ENCODE assay signal across 28 cellular contexts in the genomic region with DNA sequence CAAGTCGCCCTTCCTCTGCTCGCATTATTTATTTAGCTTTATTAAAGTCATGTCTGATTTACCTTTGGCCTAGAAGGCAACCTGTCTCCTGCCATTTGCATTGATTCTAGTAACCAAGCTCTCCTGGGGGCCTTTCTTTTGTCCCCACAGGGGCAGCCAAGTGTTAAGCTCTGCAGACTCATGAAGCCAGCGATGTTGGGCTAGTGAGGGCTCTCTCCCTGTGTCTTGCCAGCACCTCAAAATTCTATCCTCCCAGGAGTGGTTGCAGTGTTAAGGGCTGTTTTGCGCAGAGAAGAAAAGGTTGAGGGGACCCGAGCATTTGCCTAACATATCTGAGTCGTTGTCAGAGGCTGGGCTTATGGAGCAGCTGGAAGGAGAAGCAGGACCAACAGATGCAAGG.
"Had no signal": no experiment of that assay in that cellular context is flagged by ENCODE, and none has a peak within 500 bp of the region (broad histone marks: within the 10 kb centered on the region; RNA-seq: fewer than 3 reads in every experiment).

No MANE protein-coding gene starts in this region.

- H3K4me3 Mint-ChIP-seq: stimulated activated memory B cell treated with anti-CD40 and anti-IgM and Interleukin-4, amounts not matched to agents 10 μg/mL and 1 μg/mL and 100 μg/mL, for 72 hours; stimulated activated naive B cell treated with anti-CD40 and anti-IgM and Interleukin-4, amounts not matched to agents 10 μg/mL and 1 μg/mL and 100 μg/mL, for 72 hours; stimulated activated naive CD8-positive, alpha-beta T cell treated with anti-CD3 and anti-CD28 coated beads, Interleukin-15, amount 100 ng/mL, for 72 hours; stimulated activated naive CD8-positive, alpha-beta T cell treated with anti-CD3 and anti-CD28 coated beads, Interleukin-15, Interleukin-2, amounts not matched to agents 100 ng/mL and 50 ng/mL, for 24 hours; type B pancreatic cell had no signal

- H3K4me1 Mint-ChIP-seq: stimulated activated naive B cell treated with anti-CD40 and anti-IgM and Interleukin-4, amounts not matched to agents 10 μg/mL and 1 μg/mL and 100 μg/mL, for 72 hours had no signal

- DNase-seq: stimulated activated CD4-positive, alpha-beta T cell treated with anti-CD3 and anti-CD28 coated beads, Interleukin-2, amount 100 ng/mL, for 48 hours; stimulated activated CD4-positive, alpha-beta T cell treated with anti-CD3 and anti-CD28 coated beads, Interleukin-4, amount 100 ng/mL, for 1 hour; stimulated activated CD4-positive, alpha-beta T cell treated with anti-CD3 and anti-CD28 coated beads, Interleukin-4, amount 100 ng/mL, for 24 hours; stimulated activated CD4-positive, alpha-beta T cell treated with anti-CD3 and anti-CD28 coated beads, Interleukin-4, amount 100 ng/mL, for 4 hours; stimulated activated CD8-positive, alpha-beta memory T cell treated with anti-CD3 and anti-CD28 coated beads, Interleukin-4, amount 100 ng/mL, for 48 hours; stimulated activated naive B cell treated with anti-CD40 and anti-IgM and Interleukin-4, amounts not matched to agents 10 μg/mL and 1 μg/mL and 100 μg/mL, for 72 hours; stimulated activated naive CD4-positive, alpha-beta T cell; stimulated activated naive CD4-positive, alpha-beta T cell treated with Interleukin-2 at 50 U/mL for 16 hours; stimulated activated naive CD8-positive, alpha-beta T cell treated with anti-CD3 and anti-CD28 coated beads, Interleukin-15, amount 100 ng/mL, for 72 hours; stimulated activated naive CD8-positive, alpha-beta T cell treated with anti-CD3 and anti-CD28 coated beads, Interleukin-15, Interleukin-2, amounts not matched to agents 100 U/mL and 50 U/mL, for 24 hours; stomach; substantia nigra; testis; thyroid gland; tibial artery; transverse colon; trophoblast cell; upper lobe of left lung; upper lobe of right lung; uterus had no signal

- H3K36me3 ChIP-seq: stomach, suprapubic skin, thoracic aorta, thyroid gland, tibial artery, tibial nerve, transverse colon, upper lobe of left lung, upper lobe of right lung, uterus, vagina had no signal

- H3K27me3 ChIP-seq: testis, upper lobe of left lung, upper lobe of right lung, uterus, vagina had no signal

- ATAC-seq: stimulated activated memory B cell treated with anti-CD40 and anti-IgM and Interleukin-4, amounts not matched to agents 10 μg/mL and 1 μg/mL and 100 μg/mL, for 72 hours; stimulated activated naive B cell treated with anti-CD40 and anti-IgM and Interleukin-4, amounts not matched to agents 10 μg/mL and 1 μg/mL and 100 μg/mL, for 72 hours; stimulated activated naive CD8-positive, alpha-beta T cell treated with anti-CD3 and anti-CD28 coated beads, Interleukin-15, amount 100 ng/mL, for 72 hours; stimulated activated naive CD8-positive, alpha-beta T cell treated with anti-CD3 and anti-CD28 coated beads, Interleukin-15, Interleukin-2, amounts not matched to agents 100 U/mL and 50 U/mL, for 24 hours; upper lobe of right lung had no signal

- H3K9me3 ChIP-seq: stomach, suprapubic skin, testis, thoracic aorta, thyroid gland, tibial artery, tibial nerve, transverse colon, upper lobe of left lung, upper lobe of right lung, uterus, vagina had no signal

- H3K27ac Mint-ChIP-seq: stimulated activated memory B cell treated with anti-CD40 and anti-IgM and Interleukin-4, amounts not matched to agents 10 μg/mL and 1 μg/mL and 100 μg/mL, for 72 hours; stimulated activated naive B cell treated with anti-CD40 and anti-IgM and Interleukin-4, amounts not matched to agents 10 μg/mL and 1 μg/mL and 100 μg/mL, for 72 hours; stimulated activated naive CD8-positive, alpha-beta T cell treated with anti-CD3 and anti-CD28 coated beads, Interleukin-15, amount 100 ng/mL, for 72 hours; stimulated activated naive CD8-positive, alpha-beta T cell treated with anti-CD3 and anti-CD28 coated beads, Interleukin-15, Interleukin-2, amounts not matched to agents 100 ng/mL and 50 ng/mL, for 24 hours; type B pancreatic cell had no signal

- H3K4me3 ChIP-seq: stomach, suprapubic skin, testis, thoracic aorta, thyroid gland, tibial artery, tibial nerve, transverse colon, upper lobe of left lung, upper lobe of right lung, uterus, vagina had no signal

- H3K36me3 Mint-ChIP-seq: stimulated activated memory B cell treated with anti-CD40 and anti-IgM and Interleukin-4, amounts not matched to agents 10 μg/mL and 1 μg/mL and 100 μg/mL, for 72 hours; stimulated activated naive B cell treated with anti-CD40 and anti-IgM and Interleukin-4, amounts not matched to agents 10 μg/mL and 1 μg/mL and 100 μg/mL, for 72 hours; type B pancreatic cell had no signal

- H3K4me1 ChIP-seq: suprapubic skin, thyroid gland, tibial artery, upper lobe of left lung, upper lobe of right lung, vagina had no signal

- H3K9me3 Mint-ChIP-seq: stimulated activated naive B cell treated with anti-CD40 and anti-IgM and Interleukin-4, amounts not matched to agents 10 μg/mL and 1 μg/mL and 100 μg/mL, for 72 hours; stimulated activated naive CD8-positive, alpha-beta T cell treated with anti-CD3 and anti-CD28 coated beads, Interleukin-15, amount 100 ng/mL, for 72 hours; stimulated activated naive CD8-positive, alpha-beta T cell treated with anti-CD3 and anti-CD28 coated beads, Interleukin-15, Interleukin-2, amounts not matched to agents 100 ng/mL and 50 ng/mL, for 24 hours; type B pancreatic cell had no signal

- H3K27ac ChIP-seq: stomach, suprapubic skin, testis, thoracic aorta, thyroid gland, tibial artery, tibial nerve, transverse colon, upper lobe of left lung, upper lobe of right lung, uterus, vagina had no signal

- FAIRE-seq: urothelium cell line had no signal
